ENCODE assay signal across 2 cellular contexts in genomic region chr3:161674402-161674801, GRCh38.
TF ChIP-seq lines count a peak whose summit lies in the region.

No MANE protein-coding gene starts in this region.

TF ChIP-seq in SK-N-SH treated with all-trans-retinoic acid at 6 μM for 48 hours, 23 proteins besides CTCF, POLR2A, EP300 and RAD21 (continued from another document):
- no peak for TF ChIP-seq ZC3H10 (CRISPR knock-in tag; IDR thresholded peaks at IDR 0.05)
- TF ChIP-seq ZFP3 (CRISPR knock-in tag; IDR thresholded peaks at IDR 0.05): no peak
- no peak for TF ChIP-seq ZNF565 (CRISPR knock-in tag; conservative IDR thresholded peaks at IDR 0.05; ENCODE audit: low read depth)
- TF ChIP-seq CSRNP3 (CRISPR knock-in tag; IDR thresholded peaks at IDR 0.05): no peak
- no peak for TF ChIP-seq RARB (CRISPR knock-in tag; IDR thresholded peaks at IDR 0.05)

TF ChIP-seq in H1, 55 proteins besides CTCF, POLR2A, EP300 and RAD21 (continued from another document):
- no peak for TF ChIP-seq NRF1 (IDR thresholded peaks at IDR 0.05; ENCODE audit: low read depth, low read length)
- no peak for TF ChIP-seq CBX5 (IDR thresholded peaks at IDR 0.05; ENCODE audit: low read depth, low read length)
- no peak for TF ChIP-seq SP1 (IDR thresholded peaks at IDR 0.05; ENCODE audit: low read depth, low read length)
- TF ChIP-seq HDAC6 (IDR thresholded peaks at IDR 0.05; ENCODE audit: low read depth, low read length): no peak
- no peak for TF ChIP-seq ZNF274 (IDR thresholded peaks at IDR 0.05; ENCODE audit: borderline replicate concordance, extremely low read depth, low read length)
- TF ChIP-seq CHD1 (IDR thresholded peaks at IDR 0.05; ENCODE audit: low read depth, low read length): no peak
- no peak for TF ChIP-seq ATF3 (IDR thresholded peaks at IDR 0.05; ENCODE audit: insufficient read depth, low read depth, low read length)
- no peak for TF ChIP-seq KDM4A (IDR thresholded peaks at IDR 0.05; ENCODE audit: low read depth, low read length, severe bottlenecking)
- no peak for TF ChIP-seq TBP (IDR thresholded peaks at IDR 0.05; ENCODE audit: low read depth, low read length)
- no peak for TF ChIP-seq TEAD4 (IDR thresholded peaks at IDR 0.05; ENCODE audit: low read depth, low read length)
- TF ChIP-seq SP4 (IDR thresholded peaks at IDR 0.05; ENCODE audit: low read length): no peak
- TF ChIP-seq JUN (IDR thresholded peaks at IDR 0.05; ENCODE audit: low read depth, low read length): no peak
- no peak for TF ChIP-seq EGR1 (IDR thresholded peaks at IDR 0.05; ENCODE audit: borderline replicate concordance, low read depth, low read length)
